15 cellular contexts compared by ENCODE assay signal in the genomic region with DNA sequence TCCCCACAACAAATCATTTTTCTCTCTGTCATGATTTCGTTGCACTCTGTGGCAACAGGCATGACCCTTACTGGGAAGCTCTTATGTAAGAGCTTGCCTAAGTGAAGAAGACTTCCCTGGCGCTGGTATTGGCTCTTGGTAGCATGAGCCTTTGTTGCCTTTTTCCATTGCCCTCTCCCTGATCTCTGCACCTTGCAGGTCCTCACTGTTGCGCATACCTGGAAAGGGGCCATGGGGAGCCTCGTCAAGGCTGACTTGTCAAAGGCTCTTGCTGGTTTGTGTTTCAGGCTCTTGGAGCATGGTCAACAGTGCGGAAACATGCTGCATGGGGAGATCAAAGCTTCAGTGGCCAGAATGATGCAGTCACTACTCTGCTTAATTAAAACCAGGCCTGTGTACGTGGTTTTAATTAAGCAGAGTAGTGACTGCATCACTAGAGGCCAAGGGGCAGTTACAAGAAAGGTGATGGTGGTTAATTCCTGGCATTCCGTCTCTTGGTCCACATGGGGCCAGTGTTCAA.
DNase-seq lines count a peak whose midpoint lies in the region; ATAC-seq, FAIRE-seq and TF ChIP-seq lines count a peak whose summit lies in the region.
"Had no signal": no experiment of that assay in that cellular context is flagged by ENCODE, and none has a peak within 500 bp of the region (broad histone marks: within the 10 kb centered on the region; RNA-seq: fewer than 3 reads in every experiment).

No MANE protein-coding gene starts in this region.

- H3K79me2 ChIP-seq in PC-3 (ENCODE audit: low read length), result no peaks in the 10 kb centered on the region

- no peaks in the 10 kb centered on the region for H3K27me3 ChIP-seq in PC-3 (ENCODE audit: low read length)
- no peaks in the 10 kb centered on the region for H3K27me3 ChIP-seq in CD4-positive, alpha-beta memory T cell (ENCODE audit: insufficient read depth, low read length)
- H3K27me3 ChIP-seq: BE2C, transverse colon had no signal

- H4K20me1 ChIP-seq in PC-3 (ENCODE audit: low read length), result no peaks in the 10 kb centered on the region

- CTCF ChIA-PET in HEK293 (lab: Yijun Ruan, JAX) (interaction anchor here (0.5 kb wide), 1 partner anchor 33 kb away, joined by 5 read pairs; no protein-coding TSS in a partner anchor), PC-3 (lab: Charles Lee) (interaction anchor here (0.6 kb wide), 1 partner anchor 41 kb away, joined by 5 read pairs; no protein-coding TSS in a partner anchor)
- CTCF ChIA-PET in CD4-positive, alpha-beta memory T cell (lab: Charles Lee; ENCODE audit: partially characterized antibody), result no interaction called here

- no peaks in the 10 kb centered on the region for H3K4me1 Mint-ChIP-seq in CD4-positive, alpha-beta memory T cell

- H3K9me3 ChIP-seq in HEK293 (ENCODE audit: control insufficient read depth, insufficient read depth, low read depth, low read length) (no peaks in the 10 kb centered on the region), kidney (ENCODE audit: control insufficient read depth in 1 of 2, low read length in 2 of 2) (no peaks in the 10 kb centered on the region), PC-3 (ENCODE audit: low read length) (no peaks in the 10 kb centered on the region)
- no peaks in the 10 kb centered on the region for H3K9me3 ChIP-seq in CD4-positive, alpha-beta memory T cell (ENCODE audit: control insufficient read depth in 1 of 2, low read length in 2 of 2)
- H3K9me3 ChIP-seq: BE2C, transverse colon had no signal

- no peak overlapping the region for H3K27ac Mint-ChIP-seq in CD4-positive, alpha-beta memory T cell

- no TSS peak for BruUV-seq in PC-3 (replicated peaks; lab: Mats Ljungman, UMichigan)

- H3K36me3 Mint-ChIP-seq in CD4-positive, alpha-beta memory T cell, result no peaks in the 10 kb centered on the region

- TF ChIP-seq CTCF in AG09319 (IDR thresholded peaks at IDR 0.05; ENCODE audit: low read depth, low read length) (no peak), HEK293 (tag by site-specific recombination; IDR thresholded peaks at IDR 0.05) (no peak), kidney (IDR thresholded peaks at IDR 0.05; ENCODE audit: borderline replicate concordance, extremely low read depth, insufficient read depth) (no peak), PC-3 (conservative IDR thresholded peaks at IDR 0.05; ENCODE audit: low read depth, low read length) (no peak)

- H3K36me3 ChIP-seq in HEK293 (ENCODE audit: control insufficient read depth in 2 of 2, insufficient read depth in 1 of 2, low read length in 2 of 2), result no peaks in the 10 kb centered on the region
- H3K36me3 ChIP-seq in kidney (ENCODE audit: control insufficient read depth in 1 of 2, insufficient read depth in 2 of 2, low read length in 2 of 2), result no peaks in the 10 kb centered on the region
- no peaks in the 10 kb centered on the region for H3K36me3 ChIP-seq in PC-3 (ENCODE audit: low read depth, low read length)
- H3K36me3 ChIP-seq in CD4-positive, alpha-beta memory T cell (ENCODE audit: insufficient read depth, low read length), result no peaks in the 10 kb centered on the region
- H3K36me3 ChIP-seq: BE2C, transverse colon had no signal

- H3K9me2 ChIP-seq in PC-3 (replicated peaks; ENCODE audit: low read length), result no peaks in the 10 kb centered on the region

- H3K4me3 ChIP-seq in HEK293 (ENCODE audit: low read depth, low read length) (no peak overlapping the region), kidney (ENCODE audit: low read length in 2 of 2) (no peak overlapping the region), PC-3 (ENCODE audit: low read length) (no peak overlapping the region)
- no peak overlapping the region for H3K4me3 ChIP-seq in CD4-positive, alpha-beta memory T cell (ENCODE audit: low read length in 2 of 2)
- H3K4me3 ChIP-seq: skin epidermis, transverse colon had no signal

- peaks cover 2% of the 10 kb centered on the region for H3K4me1 ChIP-seq in HEK293 (ENCODE audit: control insufficient read depth, insufficient read depth, low read length)
- H3K4me1 ChIP-seq in kidney (ENCODE audit: control insufficient read depth in 1 of 2, insufficient read depth in 1 of 2, low read depth in 1 of 2, low read length in 2 of 2), result peaks cover 3 to 20% of the 10 kb centered on the region in 2 donors
- no peaks in the 10 kb centered on the region for H3K4me1 ChIP-seq in PC-3 (ENCODE audit: insufficient read depth, low read length)
- no peaks in the 10 kb centered on the region for H3K4me1 ChIP-seq in CD4-positive, alpha-beta memory T cell (ENCODE audit: insufficient read depth, low read length)
- H3K4me1 ChIP-seq: BE2C had no signal

- POLR2A ChIA-PET in HEK293 (lab: Yijun Ruan, JAX), result no interaction called here
- POLR2A ChIA-PET in PC-3 (lab: Charles Lee; ENCODE audit: unreplicated experiment), result no interaction called here
- POLR2A ChIA-PET in CD4-positive, alpha-beta memory T cell (lab: Charles Lee; ENCODE audit: partially characterized antibody), result no interaction called here

- no peak overlapping the region for H3K4me3 Mint-ChIP-seq in CD4-positive, alpha-beta memory T cell

- no peaks in the 10 kb centered on the region for H3K9me3 Mint-ChIP-seq in CD4-positive, alpha-beta memory T cell

- peaks cover 12 to 13% of the 10 kb centered on the region in 2 donors for H3K27me3 Mint-ChIP-seq in CD4-positive, alpha-beta memory T cell

- no peaks in the 10 kb centered on the region for H3F3A ChIP-seq in PC-3 (ENCODE audit: low read length, unreplicated experiment)

- H3K4me2 ChIP-seq in PC-3 (ENCODE audit: low read length), result no peak overlapping the region

- ATAC-seq in HG03442 (IDR thresholded peaks at IDR 0.05; ENCODE audit: unreplicated experiment), result no peak
- no peak for ATAC-seq in PC-3

- H3K9ac ChIP-seq in kidney (ENCODE audit: low read length in 2 of 2) (no peak overlapping the region), PC-3 (ENCODE audit: low read length) (no peak overlapping the region)

- intact Hi-C loops in kidney (cut with DNase I), result no loop called here
- intact Hi-C loops in PC-3 (cut with micrococcal nuclease), result no loop called here
- intact Hi-C loops in CD4-positive, alpha-beta memory T cell (cut with micrococcal nuclease), result no loop called here

- H2AFZ ChIP-seq in PC-3 (ENCODE audit: low read length), result no peak overlapping the region

- no peak for FAIRE-seq in kidney (lab: Jason Lieb, UNC)
- FAIRE-seq: endometrium, TTC549 had no signal

- H3K27ac ChIP-seq in HEK293 (ENCODE audit: extremely low read depth, low read depth, low read length) (no peak overlapping the region), kidney (ENCODE audit: low read depth in 2 of 2, low read length in 2 of 2) (no peak overlapping the region), PC-3 (ENCODE audit: low read length) (no peak overlapping the region)
- H3K27ac ChIP-seq in CD4-positive, alpha-beta memory T cell (ENCODE audit: low read depth, low read length), result no peak overlapping the region
- H3K27ac ChIP-seq: skin epidermis, transverse colon had no signal

- DNase-seq in AG09319 (ENCODE audit: extremely low read depth, low read depth) (peak; percentile 37), SKM-1 treated with dmso at 0.1 percent for 144 hours (lab: John Stamatoyannopoulos, UW; ENCODE audit: unreplicated experiment) (peak; percentile 76), kidney (peak; percentile 88), NCI-H2107 treated with DMSO at 0.1 percent for 48 hours (lab: John Stamatoyannopoulos, UW; ENCODE audit: unreplicated experiment) (no peak), PC-3 (no peak)
- no peak for DNase-seq in CD4-positive, alpha-beta memory T cell
- DNase-seq: BE2C, NCI-H2081, RPMI8226, transverse colon had no signal

TF ChIP-seq in HEK293, 187 proteins besides CTCF, POLR2A, EP300 and RAD21:
- TF ChIP-seq ZNF146 (tag by site-specific recombination; IDR thresholded peaks at IDR 0.05) (no peak), ZIC2 (tag by site-specific recombination; IDR thresholded peaks at IDR 0.05) (peak; percentile 57), SCRT2 (tag by site-specific recombination; IDR thresholded peaks at IDR 0.05) (0 out of 2 replicates have a peak, but pooled peaks have one; percentile 28)
- TF ChIP-seq, protein P1, sequence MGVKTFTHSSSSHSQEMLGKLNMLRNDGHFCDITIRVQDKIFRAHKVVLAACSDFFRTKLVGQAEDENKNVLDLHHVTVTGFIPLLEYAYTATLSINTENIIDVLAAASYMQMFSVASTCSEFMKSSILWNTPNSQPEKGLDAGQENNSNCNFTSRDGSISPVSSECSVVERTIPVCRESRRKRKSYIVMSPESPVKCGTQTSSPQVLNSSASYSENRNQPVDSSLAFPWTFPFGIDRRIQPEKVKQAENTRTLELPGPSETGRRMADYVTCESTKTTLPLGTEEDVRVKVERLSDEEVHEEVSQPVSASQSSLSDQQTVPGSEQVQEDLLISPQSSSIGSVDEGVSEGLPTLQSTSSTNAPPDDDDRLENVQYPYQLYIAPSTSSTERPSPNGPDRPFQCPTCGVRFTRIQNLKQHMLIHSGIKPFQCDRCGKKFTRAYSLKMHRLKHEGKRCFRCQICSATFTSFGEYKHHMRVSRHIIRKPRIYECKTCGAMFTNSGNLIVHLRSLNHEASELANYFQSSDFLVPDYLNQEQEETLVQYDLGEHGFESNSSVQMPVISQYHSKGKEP (tag by site-specific recombination; IDR thresholded peaks at IDR 0.05), result peak; percentile 65; the same call in 1 of the 2 replicates

Comparison
In these comparisons a context has a peak if more than half of its experiments do, and no peak if none do; other contexts are left out.
1. DNase-seq: peak in AG09319 (single experiment), SKM-1 treated with dmso at 0.1 percent for 144 hours (single experiment) and kidney (single experiment); none in NCI-H2107 treated with DMSO at 0.1 percent for 48 hours (single experiment), PC-3 (single experiment) and CD4-positive, alpha-beta memory T cell (0 of 5).